ENCODE assay signal across 11 cellular contexts in genomic region chr6:7050099-7050498, GRCh38. TPM values are rescaled to one million over a fixed set of nuclear protein-coding genes. Genes with fewer than 3 reads are reported as not detected.
DNase-seq lines count a peak whose midpoint lies in the region; ATAC-seq and TF ChIP-seq lines count a peak whose summit lies in the region.
"Had no signal": no experiment of that assay in that cellular context is flagged by ENCODE, and none has a peak within 500 bp of the region (broad histone marks: within the 10 kb centered on the region; RNA-seq: fewer than 3 reads in every experiment).

No MANE protein-coding gene starts in this region.

- ATAC-seq in natural killer cell (no peak), RWPE2 (ENCODE audit: low read depth) (no peak), foreskin keratinocyte (no peak)
- no peak for ATAC-seq in natural killer cell treated with Interleukin-12 subunit alpha and Interleukin-12 subunit beta and Interleukin-15 and Interleukin-18, amount 100 ng/mL, for 72 hours

- no peak overlapping the region for H3K4me3 ChIP-seq in RWPE2 (ENCODE audit: severe bottlenecking)

- H3K4me1 ChIP-seq in RWPE2 (ENCODE audit: insufficient read depth, poor library complexity, severe bottlenecking) (peaks cover 7% of the 10 kb centered on the region), foreskin keratinocyte (peaks cover 8% of the 10 kb centered on the region)

- H3K4me1 Mint-ChIP-seq in natural killer cell (peaks cover 0 to 7% of the 10 kb centered on the region in 2 donors), type B pancreatic cell (ENCODE audit: unreplicated experiment) (peaks cover 11% of the 10 kb centered on the region)
- peaks cover 0 to 3% of the 10 kb centered on the region in 2 donors for H3K4me1 Mint-ChIP-seq in natural killer cell treated with Interleukin-12 subunit alpha and Interleukin-12 subunit beta and Interleukin-15 and Interleukin-18, amount 100 ng/mL, for 72 hours (ENCODE audit: low read depth in 2 of 2)

- H3K27ac Mint-ChIP-seq in natural killer cell (no peak overlapping the region), type B pancreatic cell (no peak overlapping the region)
- no peak overlapping the region for H3K27ac Mint-ChIP-seq in natural killer cell treated with Interleukin-12 subunit alpha and Interleukin-12 subunit beta and Interleukin-15 and Interleukin-18, amount 100 ng/mL, for 72 hours
- H3K27ac Mint-ChIP-seq: activated naive CD8-positive, alpha-beta T cell treated with anti-CD3 and anti-CD28 coated beads for 36 hours had no signal

- H3K27ac ChIP-seq in RWPE2 (ENCODE audit: poor library complexity, severe bottlenecking) (peak overlapping the region; percentile 48), foreskin keratinocyte (peak overlapping the region; percentile 92)

- H3K36me3 ChIP-seq in RWPE2 (ENCODE audit: low read depth), result no peaks in the 10 kb centered on the region

- H3K27me3 ChIP-seq in RWPE2 (ENCODE audit: insufficient read depth, poor library complexity, severe bottlenecking) (no peaks in the 10 kb centered on the region), foreskin keratinocyte (no peaks in the 10 kb centered on the region)

- no peak for TF ChIP-seq CTCF in natural killer cell (IDR thresholded peaks at IDR 0.05)
- TF ChIP-seq CTCF in RWPE2 (IDR thresholded peaks at IDR 0.05; ENCODE audit: poor library complexity, severe bottlenecking), result no peak
- TF ChIP-seq CTCF in foreskin keratinocyte (conservative IDR thresholded peaks at IDR 0.05), result no peak
- no peak for TF ChIP-seq CTCF in type B pancreatic cell (conservative IDR thresholded peaks at IDR 0.05)

- no peak for DNase-seq in natural killer cell
- DNase-seq in natural killer cell treated with Interleukin-12 subunit alpha and Interleukin-12 subunit beta and Interleukin-15 and Interleukin-18, amount 100 ng/mL, for 72 hours (ENCODE audit: low spot score), result no peak
- no peak for DNase-seq in RWPE2 (ENCODE audit: low spot score)
- no peak for DNase-seq in foreskin keratinocyte
- DNase-seq in type B pancreatic cell (ENCODE audit: extremely low spot score, unreplicated experiment), result no peak
- no peak for DNase-seq in NCI-H146 (lab: John Stamatoyannopoulos, UW)
- DNase-seq in iPS-NIHi7 (ENCODE audit: extremely low spot score), result no peak
- DNase-seq in COR-L47 (lab: John Stamatoyannopoulos, UW), result no peak
- DNase-seq: activated CD4-positive, alpha-beta T cell treated with anti-CD3 and anti-CD28 coated beads, Interleukin-2, amount 50 U/mL, for 48 hours; activated naive CD8-positive, alpha-beta T cell treated with anti-CD3 and anti-CD28 coated beads for 36 hours; SK-N-SH had no signal

- H3K36me3 Mint-ChIP-seq in natural killer cell (no peaks in the 10 kb centered on the region), type B pancreatic cell (no peaks in the 10 kb centered on the region)
- H3K36me3 Mint-ChIP-seq in natural killer cell treated with Interleukin-12 subunit alpha and Interleukin-12 subunit beta and Interleukin-15 and Interleukin-18, amount 100 ng/mL, for 72 hours, result no peaks in the 10 kb centered on the region
- H3K36me3 Mint-ChIP-seq: activated naive CD8-positive, alpha-beta T cell treated with anti-CD3 and anti-CD28 coated beads for 36 hours had no signal

- H3K4me3 Mint-ChIP-seq in natural killer cell, result peak overlapping the region; percentile 74
- no peak overlapping the region for H3K4me3 Mint-ChIP-seq in natural killer cell treated with Interleukin-12 subunit alpha and Interleukin-12 subunit beta and Interleukin-15 and Interleukin-18, amount 100 ng/mL, for 72 hours
- H3K4me3 Mint-ChIP-seq in type B pancreatic cell, result peak overlapping the region; percentile 78
- H3K4me3 Mint-ChIP-seq: activated naive CD8-positive, alpha-beta T cell treated with anti-CD3 and anti-CD28 coated beads for 36 hours had no signal

- H3K9me3 ChIP-seq in RWPE2 (ENCODE audit: severe bottlenecking), result no peaks in the 10 kb centered on the region
- H3K9me3 ChIP-seq: SK-N-SH had no signal

- H3K27me3 Mint-ChIP-seq in natural killer cell (ENCODE audit: low read depth in 2 of 2) (peaks cover 0 to 4% of the 10 kb centered on the region in 2 donors), type B pancreatic cell (peaks cover 11% of the 10 kb centered on the region)
- H3K27me3 Mint-ChIP-seq in natural killer cell treated with Interleukin-12 subunit alpha and Interleukin-12 subunit beta and Interleukin-15 and Interleukin-18, amount 100 ng/mL, for 72 hours, result peaks cover 6 to 8% of the 10 kb centered on the region in 2 donors

- intact Hi-C loops in natural killer cell (cut with micrococcal nuclease), result no loop called here

- no peaks in the 10 kb centered on the region for H3K9me3 Mint-ChIP-seq in natural killer cell
- no peaks in the 10 kb centered on the region for H3K9me3 Mint-ChIP-seq in natural killer cell treated with Interleukin-12 subunit alpha and Interleukin-12 subunit beta and Interleukin-15 and Interleukin-18, amount 100 ng/mL, for 72 hours
- H3K9me3 Mint-ChIP-seq in type B pancreatic cell, result no peaks in the 10 kb centered on the region
- H3K9me3 Mint-ChIP-seq: activated naive CD8-positive, alpha-beta T cell treated with anti-CD3 and anti-CD28 coated beads for 36 hours had no signal

RNA-seq across cellular contexts. Expression of gene RREB1, which starts 57.7 kb away (rescaled TPM):
- 10 to 100 TPM; 42.2 to 51.8 (median 44.0) TPM for total RNA-seq in natural killer cell
- total RNA-seq in natural killer cell treated with Interleukin-12 subunit alpha and Interleukin-12 subunit beta and Interleukin-15 and Interleukin-18, amount 100 ng/mL, for 72 hours, result 10 to 100 TPM; 20.6 to 27.5 TPM
- total RNA-seq in foreskin keratinocyte, result 25.4 and 25.8 TPM in 2 replicates
- 2.9 and 3.2 TPM in 2 replicates for polyA plus RNA-seq in foreskin keratinocyte
- 43.9 and 67.0 TPM in 2 replicates for total RNA-seq in type B pancreatic cell (ENCODE audit: low replicate concordance)
